Comparison of ENCODE assay signal across 1 cellular context in the genomic region with DNA sequence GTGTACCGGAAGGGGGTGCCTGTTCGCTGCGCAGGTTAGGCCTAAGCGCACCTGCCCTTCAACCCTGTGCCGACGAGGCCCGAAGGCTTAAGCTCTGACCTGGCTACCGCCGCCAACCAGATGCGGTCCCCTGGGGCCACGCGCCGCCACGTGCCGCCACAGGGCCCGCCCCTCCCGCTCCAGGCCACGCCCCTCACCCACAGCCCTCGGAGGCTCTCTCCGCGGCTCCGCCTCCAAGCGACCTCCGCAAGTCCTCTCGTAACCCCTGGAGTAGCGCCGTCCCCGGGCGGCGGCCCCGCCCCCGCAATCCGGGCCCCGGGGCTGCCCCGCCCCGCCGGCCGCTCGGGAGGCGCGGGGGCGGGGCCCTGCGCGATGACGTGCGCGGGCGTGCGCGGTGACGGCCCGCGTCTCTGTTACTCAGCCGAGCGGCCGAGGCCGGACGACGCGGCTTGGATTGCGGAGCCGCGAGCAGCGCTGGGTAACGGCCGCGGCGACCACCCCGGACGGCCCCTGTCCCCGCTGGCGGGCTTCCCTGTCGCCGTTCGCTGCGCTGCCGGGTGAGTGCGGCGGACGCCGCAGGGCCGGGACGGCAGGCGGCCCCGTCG.
A peak's percentile ranks its signal among the peaks of the same experiment; 100 is the strongest.
TF ChIP-seq lines count a peak whose summit lies in the region.

A gene (plus strand): TSS at position 413 of the 605 bp plus-strand sequence. CDS start 94,984 bp downstream, outside the sequence.

TF ChIP-seq in HepG2, 621 proteins besides CTCF, POLR2A, EP300 and RAD21 (continued from another document and continues in another):
- TF ChIP-seq, protein P1, sequence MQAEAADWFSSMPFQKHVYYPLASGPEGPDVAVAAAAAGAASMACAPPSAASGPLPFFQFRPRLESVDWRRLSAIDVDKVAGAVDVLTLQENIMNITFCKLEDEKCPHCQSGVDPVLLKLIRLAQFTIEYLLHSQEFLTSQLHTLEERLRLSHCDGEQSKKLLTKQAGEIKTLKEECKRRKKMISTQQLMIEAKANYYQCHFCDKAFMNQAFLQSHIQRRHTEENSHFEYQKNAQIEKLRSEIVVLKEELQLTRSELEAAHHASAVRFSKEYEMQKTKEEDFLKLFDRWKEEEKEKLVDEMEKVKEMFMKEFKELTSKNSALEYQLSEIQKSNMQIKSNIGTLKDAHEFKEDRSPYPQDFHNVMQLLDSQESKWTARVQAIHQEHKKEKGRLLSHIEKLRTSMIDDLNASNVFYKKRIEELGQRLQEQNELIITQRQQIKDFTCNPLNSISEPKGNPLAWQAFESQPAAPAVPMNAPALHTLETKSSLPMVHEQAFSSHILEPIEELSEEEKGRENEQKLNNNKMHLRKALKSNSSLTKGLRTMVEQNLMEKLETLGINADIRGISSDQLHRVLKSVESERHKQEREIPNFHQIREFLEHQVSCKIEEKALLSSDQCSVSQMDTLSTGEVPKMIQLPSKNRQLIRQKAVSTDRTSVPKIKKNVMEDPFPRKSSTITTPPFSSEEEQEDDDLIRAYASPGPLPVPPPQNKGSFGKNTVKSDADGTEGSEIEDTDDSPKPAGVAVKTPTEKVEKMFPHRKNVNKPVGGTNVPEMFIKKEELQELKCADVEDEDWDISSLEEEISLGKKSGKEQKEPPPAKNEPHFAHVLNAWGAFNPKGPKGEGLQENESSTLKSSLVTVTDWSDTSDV (CRISPR knock-in tag; IDR thresholded peaks at IDR 0.05) = peak; percentile 61; the same call in 1 of the 2 replicates
- TF ChIP-seq THAP11 (CRISPR knock-in tag; IDR thresholded peaks at IDR 0.05) (peak; percentile 48; the same call in 1 of the 2 replicates), ZNF878 (CRISPR knock-in tag; IDR thresholded peaks at IDR 0.05) (peak; percentile 88; the same call in 1 of the 2 replicates), ELF3 (CRISPR knock-in tag; IDR thresholded peaks at IDR 0.05) (peak; percentile 23; the same call in 1 of the 2 replicates), ZFP62 (CRISPR knock-in tag; IDR thresholded peaks at IDR 0.05) (no peak), MXI1 (IDR thresholded peaks at IDR 0.05; ENCODE audit: borderline replicate concordance, low read depth, low read length) (peak; percentile 35; the same call in 1 of the 3 replicates), ZNF766 (CRISPR knock-in tag; IDR thresholded peaks at IDR 0.05; ENCODE audit: borderline replicate concordance) (peak; percentile 96), MAFK (conservative IDR thresholded peaks at IDR 0.05 in 1 of 2, IDR thresholded peaks at IDR 0.05 in 1 of 2; ENCODE audit: low read length in 2 of 2) (no peak), ZNF569 (CRISPR knock-in tag; IDR thresholded peaks at IDR 0.05; ENCODE audit: borderline replicate concordance) (no peak), KAT7 (CRISPR knock-in tag; IDR thresholded peaks at IDR 0.05; ENCODE audit: borderline replicate concordance) (no peak), ZNF441 (CRISPR knock-in tag; IDR thresholded peaks at IDR 0.05; ENCODE audit: borderline replicate concordance) (peak; percentile 82; the same call in 1 of the 2 replicates), XBP1 (CRISPR knock-in tag; IDR thresholded peaks at IDR 0.05) (peak; percentile 64; the same call in 1 of the 2 replicates), ZFP36L1 (CRISPR knock-in tag; IDR thresholded peaks at IDR 0.05) (no peak), NCOR1 (IDR thresholded peaks at IDR 0.05; ENCODE audit: borderline replicate concordance, low read length) (no peak), ZFP41 (CRISPR knock-in tag; IDR thresholded peaks at IDR 0.05; ENCODE audit: borderline replicate concordance) (peak; percentile 84; the same call in 1 of the 2 replicates), ZMYM3 (CRISPR knock-in tag; IDR thresholded peaks at IDR 0.05) (no peak), ATF7-NPFF (CRISPR knock-in tag; IDR thresholded peaks at IDR 0.05; ENCODE audit: low read depth) (peak; percentile 92), TRIM24 (CRISPR knock-in tag; IDR thresholded peaks at IDR 0.05) (no peak), SMAD9 (CRISPR knock-in tag; IDR thresholded peaks at IDR 0.05) (peak; percentile 79; the same call in 1 of the 2 replicates), ZNF101 (CRISPR knock-in tag; IDR thresholded peaks at IDR 0.05; ENCODE audit: borderline replicate concordance, low read depth) (no peak), MIER3 (CRISPR knock-in tag; IDR thresholded peaks at IDR 0.05; ENCODE audit: borderline replicate concordance) (peak; percentile 36; the same call in 1 of the 2 replicates), KLF11 (CRISPR knock-in tag; IDR thresholded peaks at IDR 0.05) (no peak), HNRNPUL1 (IDR thresholded peaks at IDR 0.05; ENCODE audit: low read depth, low read length) (no peak), KMT2B (CRISPR knock-in tag; IDR thresholded peaks at IDR 0.05) (0 out of 2 replicates have a peak, but pooled peaks have one; percentile 41), ZNF605 (CRISPR knock-in tag; IDR thresholded peaks at IDR 0.05) (peak; percentile 96), KLF12 (CRISPR knock-in tag; IDR thresholded peaks at IDR 0.05; ENCODE audit: borderline replicate concordance) (no peak), SAFB2 (CRISPR knock-in tag; IDR thresholded peaks at IDR 0.05; ENCODE audit: borderline replicate concordance, low read depth) (peak; percentile 8; the same call in 1 of the 2 replicates), HDAC1 (CRISPR knock-in tag; IDR thresholded peaks at IDR 0.05) (peak; percentile 43; the same call in 1 of the 2 replicates), ZNF510 (CRISPR knock-in tag; IDR thresholded peaks at IDR 0.05; ENCODE audit: low read depth) (0 out of 2 replicates have a peak, but pooled peaks have one; percentile 78), DNMT3B (CRISPR knock-in tag; conservative IDR thresholded peaks at IDR 0.05) (no peak; the same call in 1 of the 2 replicates), FOXM1 (CRISPR knock-in tag; IDR thresholded peaks at IDR 0.05) (no peak), ZNF768 (CRISPR knock-in tag; IDR thresholded peaks at IDR 0.05) (peak; percentile 39; the same call in 1 of the 2 replicates), ZNF12 (CRISPR knock-in tag; IDR thresholded peaks at IDR 0.05) (0 out of 2 replicates have a peak, but pooled peaks have one; percentile 21), ZNF839 (CRISPR knock-in tag; IDR thresholded peaks at IDR 0.05; ENCODE audit: borderline replicate concordance) (no peak), ZKSCAN1 (IDR thresholded peaks at IDR 0.05; ENCODE audit: low read length) (no peak), ZSCAN21 (CRISPR knock-in tag; IDR thresholded peaks at IDR 0.05; ENCODE audit: borderline replicate concordance) (0 out of 2 replicates have a peak, but pooled peaks have one; percentile 72), ZNF563 (CRISPR knock-in tag; IDR thresholded peaks at IDR 0.05) (peak; percentile 88; the same call in 1 of the 2 replicates), DPF2 (CRISPR knock-in tag; IDR thresholded peaks at IDR 0.05; ENCODE audit: borderline replicate concordance, low read depth) (no peak), TAF15 (IDR thresholded peaks at IDR 0.05; ENCODE audit: low read depth, low read length, poor library complexity, severe bottlenecking) (no peak), TCF12 (IDR thresholded peaks at IDR 0.05) (no peak), TCF12 (CRISPR knock-in tag; IDR thresholded peaks at IDR 0.05) (no peak), TBL1XR1 (IDR thresholded peaks at IDR 0.05; ENCODE audit: borderline replicate concordance, low read length, partially characterized antibody) (no peak), MTF1 (CRISPR knock-in tag; IDR thresholded peaks at IDR 0.05) (no peak), ZNF562 (CRISPR knock-in tag; IDR thresholded peaks at IDR 0.05; ENCODE audit: borderline replicate concordance) (peak; percentile 67; the same call in 1 of the 2 replicates), ETV5 (CRISPR knock-in tag; IDR thresholded peaks at IDR 0.05; ENCODE audit: borderline replicate concordance) (0 out of 2 replicates have a peak, but pooled peaks have one; percentile 18), ZNF207 (IDR thresholded peaks at IDR 0.05; ENCODE audit: borderline replicate concordance) (no peak)
- TF ChIP-seq, protein P2, sequence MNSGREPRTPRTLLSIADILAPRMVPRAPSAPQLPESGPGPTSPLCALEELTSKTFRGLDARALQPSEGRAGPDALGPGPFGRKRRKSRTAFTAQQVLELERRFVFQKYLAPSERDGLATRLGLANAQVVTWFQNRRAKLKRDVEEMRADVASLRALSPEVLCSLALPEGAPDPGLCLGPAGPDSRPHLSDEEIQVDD (CRISPR knock-in tag; IDR thresholded peaks at IDR 0.05; ENCODE audit: borderline replicate concordance) = peak; percentile 51; the same call in 1 of the 2 replicates
- TF ChIP-seq, protein P3, sequence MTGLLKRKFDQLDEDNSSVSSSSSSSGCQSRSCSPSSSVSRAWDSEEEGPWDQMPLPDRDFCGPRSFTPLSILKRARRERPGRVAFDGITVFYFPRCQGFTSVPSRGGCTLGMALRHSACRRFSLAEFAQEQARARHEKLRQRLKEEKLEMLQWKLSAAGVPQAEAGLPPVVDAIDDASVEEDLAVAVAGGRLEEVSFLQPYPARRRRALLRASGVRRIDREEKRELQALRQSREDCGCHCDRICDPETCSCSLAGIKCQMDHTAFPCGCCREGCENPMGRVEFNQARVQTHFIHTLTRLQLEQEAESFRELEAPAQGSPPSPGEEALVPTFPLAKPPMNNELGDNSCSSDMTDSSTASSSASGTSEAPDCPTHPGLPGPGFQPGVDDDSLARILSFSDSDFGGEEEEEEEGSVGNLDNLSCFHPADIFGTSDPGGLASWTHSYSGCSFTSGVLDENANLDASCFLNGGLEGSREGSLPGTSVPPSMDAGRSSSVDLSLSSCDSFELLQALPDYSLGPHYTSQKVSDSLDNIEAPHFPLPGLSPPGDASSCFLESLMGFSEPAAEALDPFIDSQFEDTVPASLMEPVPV (CRISPR knock-in tag; IDR thresholded peaks at IDR 0.05) = peak; percentile 42; the same call in 1 of the 2 replicates
- TF ChIP-seq, protein P4, sequence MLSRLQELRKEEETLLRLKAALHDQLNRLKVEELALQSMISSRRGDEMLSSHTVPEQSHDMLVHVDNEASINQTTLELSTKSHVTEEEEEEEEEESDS (CRISPR knock-in tag; IDR thresholded peaks at IDR 0.05; ENCODE audit: borderline replicate concordance) = no peak
- TF ChIP-seq, protein P5, sequence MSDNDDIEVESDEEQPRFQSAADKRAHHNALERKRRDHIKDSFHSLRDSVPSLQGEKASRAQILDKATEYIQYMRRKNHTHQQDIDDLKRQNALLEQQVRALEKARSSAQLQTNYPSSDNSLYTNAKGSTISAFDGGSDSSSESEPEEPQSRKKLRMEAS (IDR thresholded peaks at IDR 0.05) = peak; percentile 98
- TF ChIP-seq, protein P6, sequence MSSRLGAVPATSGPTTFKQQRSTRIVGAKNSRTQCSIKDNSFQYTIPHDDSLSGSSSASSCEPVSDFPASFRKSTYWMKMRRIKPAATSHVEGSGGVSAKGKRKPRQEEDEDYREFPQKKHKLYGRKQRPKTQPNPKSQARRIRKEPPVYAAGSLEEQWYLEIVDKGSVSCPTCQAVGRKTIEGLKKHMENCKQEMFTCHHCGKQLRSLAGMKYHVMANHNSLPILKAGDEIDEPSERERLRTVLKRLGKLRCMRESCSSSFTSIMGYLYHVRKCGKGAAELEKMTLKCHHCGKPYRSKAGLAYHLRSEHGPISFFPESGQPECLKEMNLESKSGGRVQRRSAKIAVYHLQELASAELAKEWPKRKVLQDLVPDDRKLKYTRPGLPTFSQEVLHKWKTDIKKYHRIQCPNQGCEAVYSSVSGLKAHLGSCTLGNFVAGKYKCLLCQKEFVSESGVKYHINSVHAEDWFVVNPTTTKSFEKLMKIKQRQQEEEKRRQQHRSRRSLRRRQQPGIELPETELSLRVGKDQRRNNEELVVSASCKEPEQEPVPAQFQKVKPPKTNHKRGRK (CRISPR knock-in tag; IDR thresholded peaks at IDR 0.05) = no peak
- TF ChIP-seq, protein P7, sequence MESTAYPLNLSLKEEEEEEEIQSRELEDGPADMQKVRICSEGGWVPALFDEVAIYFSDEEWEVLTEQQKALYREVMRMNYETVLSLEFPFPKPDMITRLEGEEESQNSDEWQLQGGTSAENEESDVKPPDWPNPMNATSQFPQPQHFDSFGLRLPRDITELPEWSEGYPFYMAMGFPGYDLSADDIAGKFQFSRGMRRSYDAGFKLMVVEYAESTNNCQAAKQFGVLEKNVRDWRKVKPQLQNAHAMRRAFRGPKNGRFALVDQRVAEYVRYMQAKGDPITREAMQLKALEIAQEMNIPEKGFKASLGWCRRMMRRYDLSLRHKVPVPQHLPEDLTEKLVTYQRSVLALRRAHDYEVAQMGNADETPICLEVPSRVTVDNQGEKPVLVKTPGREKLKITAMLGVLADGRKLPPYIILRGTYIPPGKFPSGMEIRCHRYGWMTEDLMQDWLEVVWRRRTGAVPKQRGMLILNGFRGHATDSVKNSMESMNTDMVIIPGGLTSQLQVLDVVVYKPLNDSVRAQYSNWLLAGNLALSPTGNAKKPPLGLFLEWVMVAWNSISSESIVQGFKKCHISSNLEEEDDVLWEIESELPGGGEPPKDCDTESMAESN (CRISPR knock-in tag; conservative IDR thresholded peaks at IDR 0.05) = peak; percentile 43; the same call in 1 of the 2 replicates
- TF ChIP-seq, protein P8, sequence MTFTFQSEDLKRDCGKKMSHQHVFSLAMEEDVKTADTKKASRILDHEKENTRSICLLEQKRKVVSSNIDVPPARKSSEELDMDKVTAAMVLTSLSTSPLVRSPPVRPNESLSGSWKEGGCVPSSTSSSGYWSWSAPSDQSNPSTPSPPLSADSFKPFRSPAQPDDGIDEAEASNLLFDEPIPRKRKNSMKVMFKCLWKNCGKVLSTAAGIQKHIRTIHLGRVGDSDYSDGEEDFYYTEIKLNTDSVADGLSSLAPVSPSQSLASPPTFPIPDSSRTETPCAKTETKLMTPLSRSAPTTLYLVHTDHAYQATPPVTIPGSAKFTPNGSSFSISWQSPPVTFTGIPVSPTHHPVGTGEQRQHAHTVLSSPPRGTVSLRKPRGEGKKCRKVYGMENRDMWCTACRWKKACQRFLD (CRISPR knock-in tag; IDR thresholded peaks at IDR 0.05; ENCODE audit: borderline replicate concordance) = peak; percentile 93
- TF ChIP-seq, protein P9, sequence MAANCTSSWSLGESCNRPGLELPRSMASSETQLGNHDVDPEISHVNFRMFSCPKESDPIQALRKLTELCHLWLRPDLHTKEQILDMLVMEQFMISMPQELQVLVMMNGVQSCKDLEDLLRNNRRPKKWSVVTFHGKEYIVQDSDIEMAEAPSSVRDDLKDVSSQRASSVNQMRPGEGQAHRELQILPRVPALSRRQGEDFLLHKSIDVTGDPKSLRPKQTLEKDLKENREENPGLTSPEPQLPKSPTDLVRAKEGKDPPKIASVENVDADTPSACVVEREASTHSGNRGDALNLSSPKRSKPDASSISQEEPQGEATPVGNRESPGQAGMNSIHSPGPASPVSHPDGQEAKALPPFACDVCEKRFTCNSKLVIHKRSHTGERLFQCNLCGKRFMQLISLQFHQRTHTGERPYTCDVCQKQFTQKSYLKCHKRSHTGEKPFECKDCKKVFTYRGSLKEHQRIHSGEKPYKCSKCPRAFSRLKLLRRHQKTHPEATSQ (CRISPR knock-in tag; IDR thresholded peaks at IDR 0.05; ENCODE audit: borderline replicate concordance) = 0 out of 2 replicates have a peak, but pooled peaks have one; percentile 28
- TF ChIP-seq, protein P10, sequence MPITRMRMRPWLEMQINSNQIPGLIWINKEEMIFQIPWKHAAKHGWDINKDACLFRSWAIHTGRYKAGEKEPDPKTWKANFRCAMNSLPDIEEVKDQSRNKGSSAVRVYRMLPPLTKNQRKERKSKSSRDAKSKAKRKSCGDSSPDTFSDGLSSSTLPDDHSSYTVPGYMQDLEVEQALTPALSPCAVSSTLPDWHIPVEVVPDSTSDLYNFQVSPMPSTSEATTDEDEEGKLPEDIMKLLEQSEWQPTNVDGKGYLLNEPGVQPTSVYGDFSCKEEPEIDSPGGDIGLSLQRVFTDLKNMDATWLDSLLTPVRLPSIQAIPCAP (CRISPR knock-in tag; IDR thresholded peaks at IDR 0.05; ENCODE audit: low read depth) = peak; percentile 66; the same call in 1 of the 2 replicates
- TF ChIP-seq, protein P11, sequence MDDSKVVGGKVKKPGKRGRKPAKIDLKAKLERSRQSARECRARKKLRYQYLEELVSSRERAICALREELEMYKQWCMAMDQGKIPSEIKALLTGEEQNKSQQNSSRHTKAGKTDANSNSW (CRISPR knock-in tag; IDR thresholded peaks at IDR 0.05; ENCODE audit: borderline replicate concordance) = peak; percentile 97; the same call in 1 of the 2 replicates
